ENCODE assay signal across 9 cellular contexts in genomic region chr1:151511636-151512215, GRCh38. TPM values are rescaled to one million over a fixed set of nuclear protein-coding genes. Genes with fewer than 3 reads are reported as not detected.
A peak's percentile ranks its signal among the peaks of the same experiment; 100 is the strongest.
DNase-seq lines count a peak whose midpoint lies in the region; ATAC-seq, FAIRE-seq and TF ChIP-seq lines count a peak whose summit lies in the region.
"Had no signal": no experiment of that assay in that cellular context is flagged by ENCODE, and none has a peak within 500 bp of the region (broad histone marks: within the 10 kb centered on the region; RNA-seq: fewer than 3 reads in every experiment).

No MANE protein-coding gene starts in this region.

- H3K4me3 ChIP-seq in iPS-18a (ENCODE audit: low read length) (peak overlapping the region; percentile 62), skeletal muscle tissue (ENCODE audit: low read length in 3 of 3) (peak overlapping the region; percentile 59 to 69 (median 66))

- no peak overlapping the region for H3K27ac ChIP-seq in iPS-18a (ENCODE audit: low read length)
- no peak overlapping the region for H3K27ac ChIP-seq in skeletal muscle tissue (ENCODE audit: low read depth, low read length)

- no peaks in the 10 kb centered on the region for H3K9me3 ChIP-seq in iPS-18a (ENCODE audit: control insufficient read depth, low read depth, low read length)
- no peaks in the 10 kb centered on the region for H3K9me3 ChIP-seq in skeletal muscle tissue (ENCODE audit: control insufficient read depth in 3 of 3, low read length in 3 of 3)

- DNase-seq in GM12892 (ENCODE audit: insufficient read length): no peak
- DNase-seq in RPMI7951 (ENCODE audit: low read depth): peak; percentile 66
- DNase-seq in astrocyte of the hippocampus (ENCODE audit: low read depth, low spot score): peak; percentile 49
- no peak for DNase-seq in dedifferentiated amniotic fluid mesenchymal stem cell (ENCODE audit: extremely low spot score)
- DNase-seq in SW 1271 (lab: John Stamatoyannopoulos, UW): no peak

- H3K9ac ChIP-seq in iPS-18a (ENCODE audit: low read length) (peak overlapping the region; percentile 37), skeletal muscle tissue (ENCODE audit: low read depth in 1 of 3, low read length in 3 of 3) (peak overlapping the region in 2 of 3 donors; percentile 50 to 64)

- no peak for TF ChIP-seq POLR2A in GM12892 (IDR thresholded peaks at IDR 0.05; ENCODE audit: low read depth, low read length)

- H3K4me1 ChIP-seq in iPS-18a (ENCODE audit: control insufficient read depth, low read depth, low read length) (peaks cover 39% of the 10 kb centered on the region), skeletal muscle tissue (ENCODE audit: control insufficient read depth in 3 of 3, insufficient read depth in 3 of 3, low read length in 3 of 3) (peaks cover 11 to 15% (median 15%) of the 10 kb centered on the region in 3 donors)

- peak; percentile 29 for ATAC-seq in HG03354 (IDR thresholded peaks at IDR 0.05; ENCODE audit: poor library complexity, severe bottlenecking, unreplicated experiment)

- H3K36me3 ChIP-seq in iPS-18a (ENCODE audit: control insufficient read depth, low read depth, low read length) (no peaks in the 10 kb centered on the region), skeletal muscle tissue (ENCODE audit: control insufficient read depth in 3 of 3, insufficient read depth in 3 of 3, low read length in 3 of 3) (no peaks in the 10 kb centered on the region)

- H3K27me3 ChIP-seq in iPS-18a (ENCODE audit: control insufficient read depth, insufficient read depth, low read length) (peaks cover 7% of the 10 kb centered on the region), skeletal muscle tissue (ENCODE audit: control insufficient read depth in 3 of 3, insufficient read depth in 3 of 3, low read length in 3 of 3) (peaks cover 19 to 27% (median 27%) of the 10 kb centered on the region in 3 donors)

- FAIRE-seq in GM12892 (lab: Jason Lieb, UNC): peak; percentile 24
- FAIRE-seq: endometrium had no signal

RNA-seq across cellular contexts. Expression of gene CGN, which starts 0.5 kb away (rescaled TPM):
- polyA plus RNA-seq in GM12892 (2012; ENCODE audit: missing spikeins): 1.7 TPM
- total RNA-seq in RPMI7951 (2014; rRNA removed; shearing (Covaris generic)): under 0.01 and 0.10 TPM in 2 replicates
- total RNA-seq in skeletal muscle tissue: 0.52 TPM

RNA-seq across cellular contexts. Expression of gene TUFT1, which starts 28.4 kb away (rescaled TPM):
- 1.3 TPM for polyA plus RNA-seq in GM12892 (2012; ENCODE audit: missing spikeins)
- 2.3 and 3.8 TPM in 2 replicates for total RNA-seq in RPMI7951 (2014; rRNA removed; shearing (Covaris generic))
- 6.8 TPM for total RNA-seq in skeletal muscle tissue

RNA-seq across cellular contexts. Expression of gene POGZ, which starts 52.4 kb away (rescaled TPM):
- polyA plus RNA-seq in GM12892 (2012; ENCODE audit: missing spikeins): 44.2 TPM
- 9.5 and 13.5 TPM in 2 replicates for total RNA-seq in RPMI7951 (2014; rRNA removed; shearing (Covaris generic))
- 25.1 TPM for total RNA-seq in skeletal muscle tissue

Comparison
In these comparisons a context has a peak if more than half of its experiments do, and no peak if none do; other contexts are left out.
1. DNase-seq: peak in RPMI7951 (single experiment) and astrocyte of the hippocampus (single experiment); none in GM12892 (single experiment), dedifferentiated amniotic fluid mesenchymal stem cell (single experiment) and SW 1271 (0 of 2).